ENCODE assay signal across 1 cellular context in genomic region chr12:53988519-53989226, GRCh38.
TF ChIP-seq lines count a peak whose summit lies in the region.

No MANE protein-coding gene starts in this region.

TF ChIP-seq in GM12878, 131 proteins besides CTCF, POLR2A, EP300 and RAD21:
- no peak for TF ChIP-seq POLR2AphosphoS2 (IDR thresholded peaks at IDR 0.05; ENCODE audit: low read depth, low read length)
- no peak for TF ChIP-seq ELK1 (IDR thresholded peaks at IDR 0.05; ENCODE audit: low read depth, low read length)
- no peak for TF ChIP-seq SREBF1 (IDR thresholded peaks at IDR 0.05; ENCODE audit: low read length)
- no peak for TF ChIP-seq SMAD5 (IDR thresholded peaks at IDR 0.05; ENCODE audit: low read depth)
- no peak for TF ChIP-seq TCF7 (IDR thresholded peaks at IDR 0.05; ENCODE audit: borderline replicate concordance)
- TF ChIP-seq CHD4 (IDR thresholded peaks at IDR 0.05) = no peak
- no peak for TF ChIP-seq MYC (IDR thresholded peaks at IDR 0.05; ENCODE audit: insufficient read depth, insufficient read length, insufficient replicate concordance, low read length, severe bottlenecking)
- TF ChIP-seq BHLHE40 (IDR thresholded peaks at IDR 0.05; ENCODE audit: borderline replicate concordance in 1 of 2, low read depth in 2 of 2, low read length in 1 of 2) = no peak
- TF ChIP-seq, protein P1, sequence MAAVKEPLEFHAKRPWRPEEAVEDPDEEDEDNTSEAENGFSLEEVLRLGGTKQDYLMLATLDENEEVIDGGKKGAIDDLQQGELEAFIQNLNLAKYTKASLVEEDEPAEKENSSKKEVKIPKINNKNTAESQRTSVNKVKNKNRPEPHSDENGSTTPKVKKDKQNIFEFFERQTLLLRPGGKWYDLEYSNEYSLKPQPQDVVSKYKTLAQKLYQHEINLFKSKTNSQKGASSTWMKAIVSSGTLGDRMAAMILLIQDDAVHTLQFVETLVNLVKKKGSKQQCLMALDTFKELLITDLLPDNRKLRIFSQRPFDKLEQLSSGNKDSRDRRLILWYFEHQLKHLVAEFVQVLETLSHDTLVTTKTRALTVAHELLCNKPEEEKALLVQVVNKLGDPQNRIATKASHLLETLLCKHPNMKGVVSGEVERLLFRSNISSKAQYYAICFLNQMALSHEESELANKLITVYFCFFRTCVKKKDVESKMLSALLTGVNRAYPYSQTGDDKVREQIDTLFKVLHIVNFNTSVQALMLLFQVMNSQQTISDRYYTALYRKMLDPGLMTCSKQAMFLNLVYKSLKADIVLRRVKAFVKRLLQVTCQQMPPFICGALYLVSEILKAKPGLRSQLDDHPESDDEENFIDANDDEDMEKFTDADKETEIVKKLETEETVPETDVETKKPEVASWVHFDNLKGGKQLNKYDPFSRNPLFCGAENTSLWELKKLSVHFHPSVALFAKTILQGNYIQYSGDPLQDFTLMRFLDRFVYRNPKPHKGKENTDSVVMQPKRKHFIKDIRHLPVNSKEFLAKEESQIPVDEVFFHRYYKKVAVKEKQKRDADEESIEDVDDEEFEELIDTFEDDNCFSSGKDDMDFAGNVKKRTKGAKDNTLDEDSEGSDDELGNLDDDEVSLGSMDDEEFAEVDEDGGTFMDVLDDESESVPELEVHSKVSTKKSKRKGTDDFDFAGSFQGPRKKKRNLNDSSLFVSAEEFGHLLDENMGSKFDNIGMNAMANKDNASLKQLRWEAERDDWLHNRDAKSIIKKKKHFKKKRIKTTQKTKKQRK (IDR thresholded peaks at IDR 0.05; ENCODE audit: low read depth, low read length) = no peak
- TF ChIP-seq SIX5 (IDR thresholded peaks at IDR 0.05; ENCODE audit: low read depth, low read length, severe bottlenecking) = no peak
